ENCODE assay signal across 9 cellular contexts in genomic region chr21:14523234-14523633, GRCh38. TPM values are rescaled to one million over a fixed set of nuclear protein-coding genes. Genes with fewer than 3 reads are reported as not detected.
DNase-seq lines count a peak whose midpoint lies in the region; ATAC-seq, FAIRE-seq and TF ChIP-seq lines count a peak whose summit lies in the region.
"Had no signal": no experiment of that assay in that cellular context is flagged by ENCODE, and none has a peak within 500 bp of the region (broad histone marks: within the 10 kb centered on the region; RNA-seq: fewer than 3 reads in every experiment).

No MANE protein-coding gene starts in this region.

- intact Hi-C loops in mammary epithelial cell (cut with micrococcal nuclease): no loop called here

- WGBS in mammary epithelial cell (ENCODE audit: low coverage, missing lambda C conversion rate): 63% methylated on average over 2 of the region's 5 CpGs

- H3K4me2 ChIP-seq in mammary epithelial cell (ENCODE audit: insufficient read depth, low read depth, low read length): no peak overlapping the region

- no TSS peak for BruUV-seq in mammary epithelial cell (replicated peaks; lab: Mats Ljungman, UMichigan)

- H3K9me3 ChIP-seq in mammary epithelial cell (replicated peaks; ENCODE audit: insufficient read depth, low read length): no peaks in the 10 kb centered on the region

- TF ChIP-seq POLR2A in GM12891 (IDR thresholded peaks at IDR 0.05; ENCODE audit: low read depth, low read length): no peak

- in situ Hi-C loops in mammary epithelial cell (cut with MboI; ENCODE audit: low sequenced_read_pairs in 2 of 2): no loop called here

- H3K79me2 ChIP-seq in mammary epithelial cell (ENCODE audit: insufficient read depth, low read length): no peaks in the 10 kb centered on the region

- no peaks in the 10 kb centered on the region for H3K9me3 Mint-ChIP-seq in IgD-negative memory B cell
- peaks cover 4% of the 10 kb centered on the region for H3K9me3 Mint-ChIP-seq in activated naive CD8-positive, alpha-beta T cell treated with anti-CD3 and anti-CD28 coated beads for 36 hours

- H3K27me3 ChIP-seq in mammary epithelial cell (ENCODE audit: insufficient read depth, low read length): no peaks in the 10 kb centered on the region

- dilution Hi-C loops in mammary epithelial cell (cut with HindIII; ENCODE audit: low sequenced_read_pairs): no loop called here

- H3K27ac ChIP-seq in mammary epithelial cell (ENCODE audit: insufficient read depth, low read depth, low read length): no peak overlapping the region

- no peaks in the 10 kb centered on the region for H3K36me3 ChIP-seq in mammary epithelial cell (ENCODE audit: insufficient read depth, low read length)

- H3K4me1 ChIP-seq in mammary epithelial cell (ENCODE audit: insufficient read depth, low read length): no peaks in the 10 kb centered on the region

- DNase-seq in GM12891 (ENCODE audit: insufficient read length, low spot score) (no peak), NCI-H1048 (lab: John Stamatoyannopoulos, UW) (no peak), mammary epithelial cell (no peak), mucosa of gallbladder (ENCODE audit: low spot score) (no peak)
- DNase-seq in activated naive CD8-positive, alpha-beta T cell treated with anti-CD3 and anti-CD28 coated beads for 36 hours: peak; percentile 63
- DNase-seq in stimulated activated CD8-positive, alpha-beta memory T cell treated with anti-CD3 and anti-CD28 coated beads, Interleukin-7, amount 100 ng/mL, for 48 hours (ENCODE audit: extremely low read depth in 1 of 2, low read depth in 1 of 2): peak; percentile 46 to 47

- peaks cover 49 to 54% (median 49%) of the 10 kb centered on the region in 3 donors for H3K4me1 Mint-ChIP-seq in IgD-negative memory B cell
- peaks cover 61% of the 10 kb centered on the region for H3K4me1 Mint-ChIP-seq in activated naive CD8-positive, alpha-beta T cell treated with anti-CD3 and anti-CD28 coated beads for 36 hours

- ATAC-seq in GM21447 (IDR thresholded peaks at IDR 0.05; ENCODE audit: unreplicated experiment): peak; percentile 84

- CTCF ChIA-PET in mammary epithelial cell (lab: Charles Lee; ENCODE audit: low non-redundant PET): no interaction called here

- H3K27ac Mint-ChIP-seq in IgD-negative memory B cell: peak overlapping the region; percentile 40 to 84 (median 61)
- peak overlapping the region; percentile 94 for H3K27ac Mint-ChIP-seq in activated naive CD8-positive, alpha-beta T cell treated with anti-CD3 and anti-CD28 coated beads for 36 hours

- H2AFZ ChIP-seq in mammary epithelial cell (ENCODE audit: low read depth, low read length): no peak overlapping the region

- no peaks in the 10 kb centered on the region for H3K27me3 Mint-ChIP-seq in IgD-negative memory B cell
- H3K27me3 Mint-ChIP-seq in activated naive CD8-positive, alpha-beta T cell treated with anti-CD3 and anti-CD28 coated beads for 36 hours: no peaks in the 10 kb centered on the region

- peak; percentile 93 for FAIRE-seq in GM12891 (lab: Jason Lieb, UNC)
- FAIRE-seq: astrocyte had no signal

- H3K4me3 Mint-ChIP-seq in IgD-negative memory B cell: peak overlapping the region; percentile 56 to 91 (median 74)
- H3K4me3 Mint-ChIP-seq in activated naive CD8-positive, alpha-beta T cell treated with anti-CD3 and anti-CD28 coated beads for 36 hours: peak overlapping the region; percentile 76

- no peaks in the 10 kb centered on the region for H4K20me1 ChIP-seq in mammary epithelial cell (ENCODE audit: insufficient read depth, low read length)

- H3K9ac ChIP-seq in mammary epithelial cell (ENCODE audit: insufficient read depth, low read length): no peak overlapping the region

- H3K4me3 ChIP-seq in mammary epithelial cell (replicated peaks in 1 of 3; ENCODE audit: insufficient read depth in 1 of 3, low read depth in 2 of 3, low read length in 3 of 3): no peak overlapping the region

- no peak for TF ChIP-seq CTCF in mammary epithelial cell (conservative IDR thresholded peaks at IDR 0.05 in 1 of 2, IDR thresholded peaks at IDR 0.05 in 1 of 2; ENCODE audit: extremely low read depth in 1 of 2, insufficient read depth in 1 of 2, low read depth in 1 of 2, low read length in 2 of 2)

- H3K36me3 Mint-ChIP-seq in IgD-negative memory B cell: peaks cover 6% of the 10 kb centered on the region
- peaks cover 57% of the 10 kb centered on the region for H3K36me3 Mint-ChIP-seq in activated naive CD8-positive, alpha-beta T cell treated with anti-CD3 and anti-CD28 coated beads for 36 hours

TF ChIP-seq in GM12891, 5 proteins besides CTCF, POLR2A, EP300 and RAD21:
- TF ChIP-seq POU2F2 (IDR thresholded peaks at IDR 0.05; ENCODE audit: low read depth, low read length) (no peak), TAF1 (IDR thresholded peaks at IDR 0.05; ENCODE audit: low read depth, low read length) (no peak), PAX5 (IDR thresholded peaks at IDR 0.05; ENCODE audit: insufficient read depth, low read length, severe bottlenecking) (no peak), POLR2AphosphoS5 (IDR thresholded peaks at IDR 0.05; ENCODE audit: low read depth, low read length) (no peak), SPI1 (IDR thresholded peaks at IDR 0.05; ENCODE audit: low read depth, low read length) (no peak)

RNA-seq across cellular contexts. Expression of gene SAMSN1, which starts 22.9 kb away (rescaled TPM):
- polyA plus RNA-seq in GM12891 (2012; ENCODE audit: low read depth, missing spikeins): 61.8 TPM
- polyA plus RNA-seq in IgD-negative memory B cell (24.6 TPM), mammary epithelial cell (not detected)
- total RNA-seq in activated naive CD8-positive, alpha-beta T cell treated with anti-CD3 and anti-CD28 coated beads for 36 hours: 100 to 1,000 TPM; 113 to 119 TPM
- total RNA-seq in mammary epithelial cell (not detected), mucosa of gallbladder (8.8 TPM)
- polyA minus RNA-seq in mammary epithelial cell: not detected

Comparison
In these comparisons a context has a peak if more than half of its experiments do, and no peak if none do; other contexts are left out.
1. DNase-seq: peak in activated naive CD8-positive, alpha-beta T cell treated with anti-CD3 and anti-CD28 coated beads for 36 hours (single experiment) and stimulated activated CD8-positive, alpha-beta memory T cell treated with anti-CD3 and anti-CD28 coated beads, Interleukin-7, amount 100 ng/mL, for 48 hours (2 of 2); none in GM12891 (single experiment), NCI-H1048 (single experiment), mammary epithelial cell (single experiment) and mucosa of gallbladder (single experiment).
2. RNA of gene SAMSN1, which starts 22.9 kb away (total RNA-seq): 113 to 119 TPM in activated naive CD8-positive, alpha-beta T cell treated with anti-CD3 and anti-CD28 coated beads for 36 hours; 8.8 TPM in mucosa of gallbladder (single experiment) and not detected in mammary epithelial cell; every median in the first group is over 10 times any median in the second.